ENCODE assay signal across 16 cellular contexts in genomic region chr13:106178816-106179215, GRCh38.
DNase-seq lines count a peak whose midpoint lies in the region; TF ChIP-seq lines count a peak whose summit lies in the region.
"Had no signal": no experiment of that assay in that cellular context is flagged by ENCODE, and none has a peak within 500 bp of the region (broad histone marks: within the 10 kb centered on the region; RNA-seq: fewer than 3 reads in every experiment).

No MANE protein-coding gene starts in this region.

- no peaks in the 10 kb centered on the region for H3K9me3 Mint-ChIP-seq in Calu3 (ENCODE audit: low read depth, unreplicated experiment)
- H3K9me3 Mint-ChIP-seq: CD8-positive, alpha-beta T cell; H9 had no signal

- H3K4me3 ChIP-seq in choroid plexus epithelial cell (ENCODE audit: low read depth, low read length) = no peak overlapping the region
- H3K4me3 ChIP-seq: GM12878 had no signal

- no peaks in the 10 kb centered on the region for H3K36me3 Mint-ChIP-seq in Calu3 (ENCODE audit: insufficient read depth, unreplicated experiment)
- H3K36me3 Mint-ChIP-seq: CD14-positive monocyte; CD8-positive, alpha-beta T cell had no signal

- TF ChIP-seq CTCF in C4-2B (conservative IDR thresholded peaks at IDR 0.05) = no peak
- TF ChIP-seq CTCF in choroid plexus epithelial cell (conservative IDR thresholded peaks at IDR 0.05; ENCODE audit: low read depth, low read length) = no peak
- no peak for TF ChIP-seq CTCF in Calu3 (IDR thresholded peaks at IDR 0.05; ENCODE audit: unreplicated experiment)

- intact Hi-C loops in Calu3 (cut with micrococcal nuclease; ENCODE audit: unreplicated experiment) = no loop called here

- BruUV-seq in Calu3 (replicated peaks; lab: Mats Ljungman, UMichigan) = no TSS peak

- peaks cover 12% of the 10 kb centered on the region for H3K4me1 Mint-ChIP-seq in Calu3 (ENCODE audit: low read depth, unreplicated experiment)

- CTCF ChIA-PET in Calu3 (lab: Charles Lee) = no interaction called here

- DNase-seq in RPMI7951 (ENCODE audit: low read depth) (peak; percentile 31), choroid plexus epithelial cell (ENCODE audit: low read depth) (peak; percentile 34), foreskin melanocyte (peak; percentile 32), SKM-1 treated with dmso at 0.1 percent for 144 hours (lab: John Stamatoyannopoulos, UW; ENCODE audit: unreplicated experiment) (no peak), DMS153 treated with DMSO at 0.1 percent for 48 hours (lab: John Stamatoyannopoulos, UW; ENCODE audit: unreplicated experiment) (no peak), Calu3 (no peak), pons (ENCODE audit: low spot score) (no peak)
- DNase-seq: BE2C; Caco-2; CD8-positive, alpha-beta T cell; GOT3; H9 had no signal

- peak overlapping the region; percentile 41; the same call in 1 of the 2 replicates for H3K27ac ChIP-seq in C4-2B
- H3K27ac ChIP-seq: HL-60 had no signal

- H3K27ac Mint-ChIP-seq in Calu3 (ENCODE audit: unreplicated experiment) = no peak overlapping the region
- H3K27ac Mint-ChIP-seq: CD14-positive monocyte; CD8-positive, alpha-beta T cell; H9 had no signal

- H3K4me3 Mint-ChIP-seq in Calu3 (ENCODE audit: low read depth, unreplicated experiment) = no peak overlapping the region
- H3K4me3 Mint-ChIP-seq: CD14-positive monocyte; CD8-positive, alpha-beta T cell; H9 had no signal

- H3K27me3 Mint-ChIP-seq in Calu3 (ENCODE audit: unreplicated experiment) = no peaks in the 10 kb centered on the region

Comparison
In these comparisons a context has a peak if more than half of its experiments do, and no peak if none do; other contexts are left out.
1. DNase-seq: peak in RPMI7951 (single experiment), choroid plexus epithelial cell (single experiment) and foreskin melanocyte (single experiment); none in SKM-1 treated with dmso at 0.1 percent for 144 hours (single experiment), DMS153 treated with DMSO at 0.1 percent for 48 hours (single experiment), Calu3 (single experiment) and pons (single experiment).